In the genomic region with DNA sequence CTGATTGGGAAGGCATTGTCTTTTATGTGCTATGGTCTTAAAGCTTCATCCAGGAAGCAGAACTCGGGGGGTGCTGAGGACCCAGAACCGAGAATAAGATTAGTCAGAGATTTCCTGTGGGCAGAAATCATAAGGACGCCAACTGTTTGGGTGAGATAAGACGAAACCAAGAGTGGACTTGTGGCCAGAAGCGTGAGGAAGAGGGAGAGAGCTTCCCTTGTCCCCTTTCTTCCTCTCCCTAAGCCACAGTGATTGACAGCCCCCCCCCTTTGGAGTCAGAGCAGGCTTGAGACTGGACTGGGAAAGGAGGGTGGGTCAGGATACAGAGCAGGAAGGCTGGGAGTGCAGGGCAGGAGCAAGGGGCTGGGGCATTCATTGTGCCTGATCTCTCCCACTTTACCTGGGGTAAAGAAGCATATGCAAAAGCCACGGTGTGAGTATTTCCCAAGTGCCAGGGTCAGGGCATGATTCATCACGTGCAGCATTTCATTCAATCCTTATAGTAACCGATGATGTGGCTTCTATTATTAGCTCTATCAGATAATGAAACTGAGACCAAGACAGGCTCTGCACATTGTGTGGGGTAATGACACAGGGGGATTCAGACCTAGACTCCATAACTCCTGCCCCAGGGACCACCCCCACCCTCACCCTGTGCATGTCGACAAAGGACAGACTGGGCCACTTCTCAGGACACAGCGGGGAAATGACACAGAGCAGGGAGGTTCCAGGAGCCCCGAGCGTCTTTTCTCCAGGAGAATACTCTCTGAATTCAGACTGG, we compare ENCODE assay signal across 10 cellular contexts. TPM values are rescaled to one million over a fixed set of nuclear protein-coding genes. Genes with fewer than 3 reads are reported as not detected.
DNase-seq lines count a peak whose midpoint lies in the region; ATAC-seq, FAIRE-seq and TF ChIP-seq lines count a peak whose summit lies in the region.
"Had no signal": no experiment of that assay in that cellular context is flagged by ENCODE, and none has a peak within 500 bp of the region (broad histone marks: within the 10 kb centered on the region; RNA-seq: fewer than 3 reads in every experiment).

No MANE protein-coding gene starts in this region.

- peak overlapping the region; percentile 68 for H3K27ac Mint-ChIP-seq in activated CD8-positive, alpha-beta memory T cell treated with anti-CD3 and anti-CD28 coated beads, Interleukin-2, amount 10 ng/mL, durations not matched to agents 7 days and 5 days

- ATAC-seq in activated CD8-positive, alpha-beta memory T cell treated with anti-CD3 and anti-CD28 coated beads, Interleukin-2, amount 10 ng/mL, durations not matched to agents 7 days and 5 days: peak; percentile 58
- peak; percentile 65 to 84 for ATAC-seq in gastrocnemius medialis
- ATAC-seq in HG02763 (IDR thresholded peaks at IDR 0.05; ENCODE audit: unreplicated experiment): no peak

- CTCF ChIA-PET in activated CD8-positive, alpha-beta memory T cell treated with anti-CD3 and anti-CD28 coated beads, Interleukin-2, amount 10 ng/mL, durations not matched to agents 7 days and 5 days (lab: Charles Lee): interaction anchor here (0.9 to 3.8 kb wide), 6 partner anchors 12 to 246 kb away, joined by 3 to 24 read pairs (median 4); a partner anchor contains a TSS

- peak; percentile 58 for DNase-seq in activated CD8-positive, alpha-beta memory T cell treated with anti-CD3 and anti-CD28 coated beads, Interleukin-2, amount 10 ng/mL, durations not matched to agents 7 days and 5 days
- no peak for DNase-seq in activated CD8-positive, alpha-beta memory T cell treated with anti-CD3 and anti-CD28 coated beads for 24 hours
- DNase-seq in HT1080 (ENCODE audit: low read depth): peak; percentile 71
- peak; percentile 77 for DNase-seq in bronchial epithelial cell (ENCODE audit: low read depth)
- no peak for DNase-seq in gastrocnemius medialis
- DNase-seq in sigmoid colon: no peak
- no peak for DNase-seq in effector memory CD4-positive, alpha-beta T cell

- H3K27ac ChIP-seq in gastrocnemius medialis (no peak overlapping the region), sigmoid colon (peak overlapping the region in 1 of 4 donors; percentile 18)
- no peak overlapping the region for H3K27ac ChIP-seq in effector memory CD4-positive, alpha-beta T cell (ENCODE audit: insufficient read depth, low read length, poor library complexity, severe bottlenecking)

- TF ChIP-seq POLR2A in gastrocnemius medialis (IDR thresholded peaks at IDR 0.05): no peak
- no peak for TF ChIP-seq POLR2A in sigmoid colon (IDR thresholded peaks at IDR 0.05)

- no peak for TF ChIP-seq EP300 in sigmoid colon (IDR thresholded peaks at IDR 0.05)

- intact Hi-C loops in gastrocnemius medialis (cut with DNase I; ENCODE audit: low total_unique reads): no loop called here
- intact Hi-C loops in sigmoid colon (cut with DNase I): no loop called here

- peaks cover 5% of the 10 kb centered on the region for H3K36me3 Mint-ChIP-seq in activated CD8-positive, alpha-beta memory T cell treated with anti-CD3 and anti-CD28 coated beads, Interleukin-2, amount 10 ng/mL, durations not matched to agents 7 days and 5 days

- H3K36me3 ChIP-seq in bronchial epithelial cell (ENCODE audit: control insufficient read depth, insufficient read depth, low read length): peaks cover 18% of the 10 kb centered on the region
- H3K36me3 ChIP-seq in gastrocnemius medialis: no peaks in the 10 kb centered on the region
- H3K36me3 ChIP-seq in sigmoid colon: no peaks in the 10 kb centered on the region
- no peaks in the 10 kb centered on the region for H3K36me3 ChIP-seq in effector memory CD4-positive, alpha-beta T cell (ENCODE audit: control insufficient read depth, insufficient read depth, low read length)

- no peaks in the 10 kb centered on the region for H3K27me3 Mint-ChIP-seq in activated CD8-positive, alpha-beta memory T cell treated with anti-CD3 and anti-CD28 coated beads, Interleukin-2, amount 10 ng/mL, durations not matched to agents 7 days and 5 days

- H3K27me3 ChIP-seq in bronchial epithelial cell (ENCODE audit: control insufficient read depth, insufficient read depth, low read length): no peaks in the 10 kb centered on the region
- no peaks in the 10 kb centered on the region for H3K27me3 ChIP-seq in gastrocnemius medialis
- H3K27me3 ChIP-seq in sigmoid colon: no peaks in the 10 kb centered on the region
- H3K27me3 ChIP-seq in effector memory CD4-positive, alpha-beta T cell (replicated peaks; ENCODE audit: control insufficient read depth, insufficient read depth, low read length, poor library complexity, severe bottlenecking): no peaks in the 10 kb centered on the region

- 53 to 78% methylated on average over 12 of the region's 12 CpGs for WGBS in sigmoid colon, 2 donors

- H3K4me1 Mint-ChIP-seq in activated CD8-positive, alpha-beta memory T cell treated with anti-CD3 and anti-CD28 coated beads, Interleukin-2, amount 10 ng/mL, durations not matched to agents 7 days and 5 days: peaks cover 41% of the 10 kb centered on the region

- FAIRE-seq in bronchial epithelial cell (lab: Jason Lieb, UNC): no peak

- no peak for TF ChIP-seq CTCF in bronchial epithelial cell (IDR thresholded peaks at IDR 0.05; ENCODE audit: insufficient read depth, low read length, severe bottlenecking)
- no peak for TF ChIP-seq CTCF in gastrocnemius medialis (IDR thresholded peaks at IDR 0.05 in 4 of 5, conservative IDR thresholded peaks at IDR 0.05 in 1 of 5)
- no peak for TF ChIP-seq CTCF in sigmoid colon (IDR thresholded peaks at IDR 0.05)

- no peaks in the 10 kb centered on the region for H3K4me1 ChIP-seq in gastrocnemius medialis
- no peaks in the 10 kb centered on the region for H3K4me1 ChIP-seq in sigmoid colon
- H3K4me1 ChIP-seq in effector memory CD4-positive, alpha-beta T cell (ENCODE audit: control insufficient read depth, insufficient read depth, low read length, poor library complexity, severe bottlenecking): no peaks in the 10 kb centered on the region

- no peaks in the 10 kb centered on the region for H3K9me3 ChIP-seq in gastrocnemius medialis
- no peaks in the 10 kb centered on the region for H3K9me3 ChIP-seq in sigmoid colon
- H3K9me3 ChIP-seq in effector memory CD4-positive, alpha-beta T cell (ENCODE audit: control insufficient read depth, low read length): no peaks in the 10 kb centered on the region

- no peak overlapping the region for H3K4me3 ChIP-seq in bronchial epithelial cell (ENCODE audit: low read depth, low read length)
- H3K4me3 ChIP-seq in gastrocnemius medialis: no peak overlapping the region
- no peak overlapping the region for H3K4me3 ChIP-seq in sigmoid colon
- H3K4me3 ChIP-seq in effector memory CD4-positive, alpha-beta T cell (ENCODE audit: insufficient read depth, low read depth, low read length, poor library complexity, severe bottlenecking): no peak overlapping the region

- no peaks in the 10 kb centered on the region for H3K9me3 Mint-ChIP-seq in activated CD8-positive, alpha-beta memory T cell treated with anti-CD3 and anti-CD28 coated beads, Interleukin-2, amount 10 ng/mL, durations not matched to agents 7 days and 5 days (ENCODE audit: low read depth)

- peak overlapping the region; percentile 26 for H3K4me3 Mint-ChIP-seq in activated CD8-positive, alpha-beta memory T cell treated with anti-CD3 and anti-CD28 coated beads, Interleukin-2, amount 10 ng/mL, durations not matched to agents 7 days and 5 days

- in situ Hi-C loops in gastrocnemius medialis (cut with MboI; ENCODE audit: low sequenced_read_pairs in 4 of 4): no loop called here

RNA-seq across cellular contexts. Expression of a gene that starts 3.0 kb away (rescaled TPM):
- total RNA-seq in activated CD8-positive, alpha-beta memory T cell treated with anti-CD3 and anti-CD28 coated beads, Interleukin-2, amount 10 ng/mL, durations not matched to agents 7 days and 5 days: 1 to 10 TPM; 1.8 TPM
- total RNA-seq in HT1080 (2014; rRNA removed; shearing (Covaris generic)): 0.10 TPM in 1 of 2 replicates, not detected in the other
- polyA plus RNA-seq in HT1080 (2015; cell fraction: cytosol; rRNA removed): not detected in 2 replicates
- not detected in 2 replicates for polyA plus RNA-seq in HT1080 (2015; cell fraction: nucleus; rRNA removed)
- total RNA-seq in bronchial epithelial cell (71.9 and 113 TPM in 2 replicates), gastrocnemius medialis (under 1 TPM in 2 of 4 donors, not detected in 2; 0.51 to 0.91 TPM), sigmoid colon (1 to 10 TPM in 1 of 4 donors, under 1 TPM in 1, not detected in 2; 0.55 to 1.6 TPM)
- 10 to 100 TPM in 2 of 3 donors, 1 to 10 TPM in 1; 6.6 to 19.9 (median 11.1) TPM for polyA plus RNA-seq in sigmoid colon
- polyA plus RNA-seq: BJ had no signal

RNA-seq across cellular contexts. Expression of a gene that starts 49.4 kb away (rescaled TPM):
- total RNA-seq in activated CD8-positive, alpha-beta memory T cell treated with anti-CD3 and anti-CD28 coated beads, Interleukin-2, amount 10 ng/mL, durations not matched to agents 7 days and 5 days: 100 to 1,000 TPM; 314 to 388 TPM
- 41.6 and 44.5 TPM in 2 replicates for total RNA-seq in HT1080 (2014; rRNA removed; shearing (Covaris generic))
- polyA plus RNA-seq in HT1080 (2015; cell fraction: cytosol; rRNA removed): 8.3 and 8.4 TPM in 2 replicates
- 29.0 and 32.7 TPM in 2 replicates for polyA plus RNA-seq in HT1080 (2015; cell fraction: nucleus; rRNA removed)
- total RNA-seq in bronchial epithelial cell: 25.0 and 27.0 TPM in 2 replicates
- 1 to 10 TPM in 3 of 4 donors, under 1 TPM in 1; 0.32 to 1.3 (median 1.2) TPM for total RNA-seq in gastrocnemius medialis
- 1 to 10 TPM; 1.4 to 6.6 (median 2.0) TPM for total RNA-seq in sigmoid colon
- 10 to 100 TPM; 15.0 to 51.6 (median 22.9) TPM for polyA plus RNA-seq in sigmoid colon

RNA-seq across cellular contexts. Expression of a gene that starts 56.6 kb away (rescaled TPM):
- total RNA-seq in activated CD8-positive, alpha-beta memory T cell treated with anti-CD3 and anti-CD28 coated beads, Interleukin-2, amount 10 ng/mL, durations not matched to agents 7 days and 5 days: not detected
- total RNA-seq in HT1080 (2014; rRNA removed; shearing (Covaris generic)): not detected in 2 replicates
- not detected in 2 replicates for polyA plus RNA-seq in HT1080 (2015; cell fraction: cytosol; rRNA removed)
- polyA plus RNA-seq in HT1080 (2015; cell fraction: nucleus; rRNA removed): not detected in 2 replicates
- total RNA-seq in bronchial epithelial cell (not detected in 2 replicates), gastrocnemius medialis (not detected), sigmoid colon (not detected)
- not detected for polyA plus RNA-seq in sigmoid colon
- total RNA-seq: subcutaneous adipose tissue had no signal
- polyA plus RNA-seq: BJ had no signal

Comparison
In these comparisons a context has a peak if more than half of its experiments do, and no peak if none do; other contexts are left out.
1. DNase-seq: peak in activated CD8-positive, alpha-beta memory T cell treated with anti-CD3 and anti-CD28 coated beads, Interleukin-2, amount 10 ng/mL, durations not matched to agents 7 days and 5 days (single experiment), HT1080 (single experiment) and bronchial epithelial cell (single experiment); none in activated CD8-positive, alpha-beta memory T cell treated with anti-CD3 and anti-CD28 coated beads for 24 hours (single experiment), gastrocnemius medialis (0 of 2), sigmoid colon (single experiment) and effector memory CD4-positive, alpha-beta T cell (0 of 3).
2. RNA of a gene that starts 3.0 kb away (total RNA-seq): 71.9 to 113 TPM in bronchial epithelial cell; 1.8 TPM in activated CD8-positive, alpha-beta memory T cell treated with anti-CD3 and anti-CD28 coated beads, Interleukin-2, amount 10 ng/mL, durations not matched to agents 7 days and 5 days, 0.51 to 0.91 TPM in gastrocnemius medialis, 0.55 to 1.6 TPM in sigmoid colon and 0.10 TPM in HT1080; every median in the first group is over 10 times any median in the second.